In genomic region chr14:68790656-68791077, GRCh38 we compare ENCODE assay signal across 8 cellular contexts. TPM values are rescaled to one million over a fixed set of nuclear protein-coding genes. Genes with fewer than 3 reads are reported as not detected.
A peak's percentile ranks its signal among the peaks of the same experiment; 100 is the strongest.
DNase-seq lines count a peak whose midpoint lies in the region; ATAC-seq, FAIRE-seq and TF ChIP-seq lines count a peak whose summit lies in the region.

No MANE protein-coding gene starts in this region.

- H3K27ac ChIP-seq in KOPT-K1 (ENCODE audit: low read depth, low read length, poor library complexity, severe bottlenecking) (peak overlapping the region; percentile 87), pancreas (peak overlapping the region; percentile 99 to 100 (median 99))

- TF ChIP-seq CTCF in epithelial cell of proximal tubule (conservative IDR thresholded peaks at IDR 0.05; ENCODE audit: low read depth, low read length) (no peak), pancreas (IDR thresholded peaks at IDR 0.05) (no peak)

- intact Hi-C loops in pancreas (cut with DNase I), result no loop called here

- no peaks in the 10 kb centered on the region for H3K9me3 ChIP-seq in KOPT-K1 (ENCODE audit: insufficient read depth, low read length, poor library complexity, severe bottlenecking)
- no peaks in the 10 kb centered on the region for H3K9me3 ChIP-seq in pancreas

- peak; percentile 70 for DNase-seq in activated CD8-positive, alpha-beta memory T cell treated with anti-CD3 and anti-CD28 coated beads, Interleukin-2, amount 50 U/mL, for 4 hours
- DNase-seq in epithelial cell of proximal tubule (ENCODE audit: low read depth), result no peak
- peak in 1 of 6 donors; percentile 29 for DNase-seq in pancreas
- DNase-seq in DMS53 treated with DMSO at 0.1 percent for 48 hours (lab: John Stamatoyannopoulos, UW; ENCODE audit: unreplicated experiment), result no peak
- no peak for DNase-seq in NCI-H2196 treated with DMSO at 0.1 percent for 48 hours (lab: John Stamatoyannopoulos, UW; ENCODE audit: unreplicated experiment)
- no peak for DNase-seq in DMS79 treated with DMSO at 0.1 percent for 48 hours (lab: John Stamatoyannopoulos, UW)

- ATAC-seq in pancreas, result no peak
- ATAC-seq in HG03565 (IDR thresholded peaks at IDR 0.05; ENCODE audit: unreplicated experiment), result no peak

- H3K4me3 ChIP-seq in epithelial cell of proximal tubule (ENCODE audit: low read depth, low read length) (peak overlapping the region; percentile 99), pancreas (peak overlapping the region; percentile 73 to 85 (median 78))

- no peak for FAIRE-seq in pancreas (lab: Jason Lieb, UNC)

- WGBS in pancreas, 2 donors, result 2 to 15% methylated on average over 8 of the region's 8 CpGs

- peaks cover 11 to 21% (median 15%) of the 10 kb centered on the region in 3 donors for H3K4me1 ChIP-seq in pancreas

- H3K36me3 ChIP-seq in KOPT-K1 (ENCODE audit: insufficient read depth, low read length) (peaks cover 17% of the 10 kb centered on the region), pancreas (peaks cover 0 to 25% (median 22%) of the 10 kb centered on the region in 3 donors)

- no peaks in the 10 kb centered on the region for H3K27me3 ChIP-seq in pancreas

RNA-seq across cellular contexts. Expression of gene ZFP36L1, which starts 2.2 kb away (rescaled TPM):
- total RNA-seq in epithelial cell of proximal tubule (87.0 and 142 TPM in 2 replicates), pancreas (100 to 1,000 TPM; 121 to 310 (median 212) TPM)
- 100 to 1,000 TPM in 1 of 2 donors, 10 to 100 TPM in 1; 63.7 to 150 TPM for polyA plus RNA-seq in pancreas
